ENCODE assay signal across 8 cellular contexts in genomic region chr1:151281225-151281968, GRCh38. TPM values are rescaled to one million over a fixed set of nuclear protein-coding genes. Genes with fewer than 3 reads are reported as not detected.
DNase-seq lines count a peak whose midpoint lies in the region; TF ChIP-seq lines count a peak whose summit lies in the region.

No MANE protein-coding gene starts in this region.

- H3K4me3 ChIP-seq in NB4 (ENCODE audit: low read depth, low read length), result peak overlapping the region; percentile 96

- H3K9me3 Mint-ChIP-seq in HFFc6, result no peaks in the 10 kb centered on the region

- TF ChIP-seq CTCF in HFFc6 (IDR thresholded peaks at IDR 0.05) (peak; percentile 74), NB4 (IDR thresholded peaks at IDR 0.05; ENCODE audit: low read depth, low read length) (no peak)

- peak; percentile 31 for TF ChIP-seq POLR2A in NB4 (IDR thresholded peaks at IDR 0.05; ENCODE audit: extremely low read depth, insufficient read length)

- DNase-seq in GF-D8 (lab: John Stamatoyannopoulos, UW), result peak; percentile 95
- peak; percentile 92 for DNase-seq in HFFc6
- DNase-seq in NB4 (ENCODE audit: low read depth), result peak; percentile 98
- DNase-seq in SK-N-DZ (ENCODE audit: low spot score), result peak; percentile 99
- DNase-seq in activated naive CD4-positive, alpha-beta T cell treated with anti-CD3 and anti-CD28 coated beads, Interleukin-2, amount 50 U/mL, for 16 hours, result peak; percentile 93
- peak; percentile 93 for DNase-seq in germinal center (ENCODE audit: low spot score)
- DNase-seq in non-pigmented ciliary epithelial cell (ENCODE audit: low read depth), result peak; percentile 76
- peak; percentile 99 for DNase-seq in superior temporal gyrus (ENCODE audit: extremely low spot score)

- peaks cover 16% of the 10 kb centered on the region for H3K4me1 Mint-ChIP-seq in HFFc6 (ENCODE audit: low read depth)

- H3K27ac Mint-ChIP-seq in HFFc6, result peak overlapping the region; percentile 100

- peak overlapping the region; percentile 98 for H3K4me3 Mint-ChIP-seq in HFFc6

- H3K36me3 Mint-ChIP-seq in HFFc6 (ENCODE audit: low read depth), result no peaks in the 10 kb centered on the region

- H3K27me3 Mint-ChIP-seq in HFFc6 (ENCODE audit: insufficient read depth), result peaks cover 8% of the 10 kb centered on the region

RNA-seq across cellular contexts. Expression of gene ZNF687, which starts 0.7 kb away (rescaled TPM):
- total RNA-seq in HFFc6 (2021; fragmentation: NEBNext Ultra II Directional; extraction: Animal tissue kit (Norgen Biotek cat#: 25700)), result 10 to 100 TPM; 14.6 to 18.3 (median 15.9) TPM
- 22.8 and 27.2 TPM in 2 replicates for polyA plus RNA-seq in SK-N-DZ (2014; cell fraction: cytosol; rRNA removed)
- polyA plus RNA-seq in SK-N-DZ (2014; cell fraction: nucleus; rRNA removed), result 22.0 and 48.0 TPM in 2 replicates

RNA-seq across cellular contexts. Expression of gene PSMD4, which starts 26.9 kb away (rescaled TPM):
- 100 to 1,000 TPM; 194 to 228 (median 217) TPM for total RNA-seq in HFFc6 (2021; fragmentation: NEBNext Ultra II Directional; extraction: Animal tissue kit (Norgen Biotek cat#: 25700))
- polyA plus RNA-seq in SK-N-DZ (2014; cell fraction: cytosol; rRNA removed), result 322 and 409 TPM in 2 replicates
- 187 and 236 TPM in 2 replicates for polyA plus RNA-seq in SK-N-DZ (2014; cell fraction: nucleus; rRNA removed)

RNA-seq across cellular contexts. Expression of gene PI4KB, which starts 45.8 kb away (rescaled TPM):
- total RNA-seq in HFFc6 (2021; fragmentation: NEBNext Ultra II Directional; extraction: Animal tissue kit (Norgen Biotek cat#: 25700)), result 10 to 100 TPM; 63.6 to 73.0 (median 70.0) TPM
- 20.2 and 33.5 TPM in 2 replicates for polyA plus RNA-seq in SK-N-DZ (2014; cell fraction: cytosol; rRNA removed)
- 22.5 and 44.0 TPM in 2 replicates for polyA plus RNA-seq in SK-N-DZ (2014; cell fraction: nucleus; rRNA removed)

Comparison
In these comparisons a context has a peak if more than half of its experiments do, and no peak if none do; other contexts are left out.
1. Peak in every context shown above with its lines: DNase-seq and H3K4me3 ChIP-seq.